ENCODE assay signal across 22 cellular contexts in genomic region chr12:52170827-52171226, GRCh38. TPM values are rescaled to one million over a fixed set of nuclear protein-coding genes. Genes with fewer than 3 reads are reported as not detected.
"Had no signal": no experiment of that assay in that cellular context is flagged by ENCODE, and none has a peak within 500 bp of the region (broad histone marks: within the 10 kb centered on the region; RNA-seq: fewer than 3 reads in every experiment).

No MANE protein-coding gene starts in this region.

- ATAC-seq: activated CD4-positive, CD25-positive, alpha-beta regulatory T cell treated with anti-CD3 and anti-CD28 coated beads, Interleukin-2, amount 50 U/mL, for 24 hours; activated naive CD4-positive, alpha-beta T cell treated with anti-CD3 and anti-CD28 coated beads, Interleukin-2, amount 50 U/mL, for 72 hours; effector memory CD8-positive, alpha-beta T cell; gastrocnemius medialis; naive thymus-derived CD8-positive, alpha-beta T cell; right lobe of liver had no signal

- H3K27ac Mint-ChIP-seq: activated CD4-positive, alpha-beta memory T cell treated with anti-CD3 and anti-CD28 coated beads, Interleukin-2, amount 10 ng/mL, durations not matched to agents 7 days and 5 days; activated CD4-positive, alpha-beta T cell treated with anti-CD3 and anti-CD28 coated beads, Interleukin-2, amount 10 ng/mL, durations not matched to agents 24 days and 14 days; activated T-helper 1 cell treated with anti-CD3 and anti-CD28 coated beads, Interleukin-12 subunit alpha, Interleukin-12 subunit beta, Interleukin-2, Interleukin-4 antibody, amounts not matched to agents 30 ng/mL and 10 ng/mL and 1 ng/mL, durations not matched to agents 14 hours and 24 hours and 36 hours; effector memory CD8-positive, alpha-beta T cell; naive thymus-derived CD8-positive, alpha-beta T cell had no signal

- DNase-seq: activated CD4-positive, alpha-beta memory T cell treated with anti-CD3 and anti-CD28 coated beads, Interleukin-2, amount 10 ng/mL, durations not matched to agents 7 days and 5 days; activated CD4-positive, alpha-beta T cell treated with anti-CD3 and anti-CD28 coated beads, Interleukin-2, amount 10 ng/mL, durations not matched to agents 24 days and 14 days; dorsolateral prefrontal cortex; effector memory CD8-positive, alpha-beta T cell; gastrocnemius medialis; head of caudate nucleus; hypothalamus; left ventricle myocardium inferior; naive thymus-derived CD8-positive, alpha-beta T cell; posterior cingulate gyrus; right lobe of liver; small intestine; stimulated activated CD4-positive, alpha-beta T cell treated with anti-CD3 and anti-CD28 coated beads, Interleukin-2, amount 100 ng/mL, for 48 hours; stimulated activated CD8-positive, alpha-beta memory T cell treated with anti-CD3 and anti-CD28 coated beads, Interleukin-4, amount 100 ng/mL, for 48 hours; stimulated activated naive CD4-positive, alpha-beta T cell; substantia nigra; tibial artery had no signal

- H3K4me1 Mint-ChIP-seq: central memory CD8-positive, alpha-beta T cell; naive thymus-derived CD8-positive, alpha-beta T cell had no signal

- H3K9me3 Mint-ChIP-seq: activated CD4-positive, alpha-beta memory T cell treated with anti-CD3 and anti-CD28 coated beads, Interleukin-2, amount 10 ng/mL, durations not matched to agents 7 days and 5 days; activated CD4-positive, alpha-beta T cell treated with anti-CD3 and anti-CD28 coated beads, Interleukin-2, amount 10 ng/mL, durations not matched to agents 24 days and 14 days; activated naive CD4-positive, alpha-beta T cell treated with anti-CD3 and anti-CD28 coated beads, Interleukin-2, amount 50 U/mL, for 72 hours; activated T-helper 1 cell treated with anti-CD3 and anti-CD28 coated beads, Interleukin-12 subunit alpha, Interleukin-12 subunit beta, Interleukin-2, Interleukin-4 antibody, amounts not matched to agents 30 ng/mL and 10 ng/mL and 1 ng/mL, durations not matched to agents 14 hours and 24 hours and 36 hours; central memory CD8-positive, alpha-beta T cell; effector memory CD8-positive, alpha-beta T cell; naive thymus-derived CD8-positive, alpha-beta T cell had no signal

- H3K36me3 Mint-ChIP-seq: activated naive CD4-positive, alpha-beta T cell treated with anti-CD3 and anti-CD28 coated beads, Interleukin-2, amount 50 U/mL, for 72 hours; naive thymus-derived CD8-positive, alpha-beta T cell had no signal

- H3K27me3 Mint-ChIP-seq: activated CD4-positive, alpha-beta T cell treated with anti-CD3 and anti-CD28 coated beads, Interleukin-2, amount 10 ng/mL, durations not matched to agents 24 days and 14 days had no signal

- H3K4me3 Mint-ChIP-seq: activated CD4-positive, alpha-beta memory T cell treated with anti-CD3 and anti-CD28 coated beads, Interleukin-2, amount 10 ng/mL, durations not matched to agents 7 days and 5 days; activated CD4-positive, alpha-beta T cell treated with anti-CD3 and anti-CD28 coated beads, Interleukin-2, amount 10 ng/mL, durations not matched to agents 24 days and 14 days; activated T-helper 1 cell treated with anti-CD3 and anti-CD28 coated beads, Interleukin-12 subunit alpha, Interleukin-12 subunit beta, Interleukin-2, Interleukin-4 antibody, amounts not matched to agents 30 ng/mL and 10 ng/mL and 1 ng/mL, durations not matched to agents 14 hours and 24 hours and 36 hours; central memory CD8-positive, alpha-beta T cell; effector memory CD8-positive, alpha-beta T cell; naive thymus-derived CD8-positive, alpha-beta T cell had no signal

RNA-seq across cellular contexts. Expression of gene KRT80, which starts 21.0 kb away (rescaled TPM):
- total RNA-seq: activated CD4-positive, alpha-beta memory T cell treated with anti-CD3 and anti-CD28 coated beads, Interleukin-2, amount 10 ng/mL, durations not matched to agents 7 days and 5 days; activated CD4-positive, alpha-beta T cell treated with anti-CD3 and anti-CD28 coated beads, Interleukin-2, amount 10 ng/mL, durations not matched to agents 24 days and 14 days; activated naive CD4-positive, alpha-beta T cell treated with anti-CD3 and anti-CD28 coated beads, Interleukin-2, amount 50 U/mL, for 72 hours; activated T-helper 1 cell treated with anti-CD3 and anti-CD28 coated beads, Interleukin-12 subunit alpha, Interleukin-12 subunit beta, Interleukin-2, Interleukin-4 antibody, amounts not matched to agents 30 ng/mL and 10 ng/mL and 1 ng/mL, durations not matched to agents 14 hours and 24 hours and 36 hours; left ventricle myocardium inferior; naive thymus-derived CD8-positive, alpha-beta T cell; T-helper 2 cell treated with Interferon-gamma antibody and Interleukin-4, amounts not matched to agents 100 ng/mL and 5 ng/mL, for 36 hours had no signal
